23 cellular contexts compared by ENCODE assay signal in genomic region chr1:228050571-228051181, GRCh38. TPM values are rescaled to one million over a fixed set of nuclear protein-coding genes. Genes with fewer than 3 reads are reported as not detected.
"Had no signal": no experiment of that assay in that cellular context is flagged by ENCODE, and none has a peak within 500 bp of the region (broad histone marks: within the 10 kb centered on the region; RNA-seq: fewer than 3 reads in every experiment).

No MANE protein-coding gene starts in this region.

- H3K36me3 Mint-ChIP-seq: activated naive CD8-positive, alpha-beta T cell treated with anti-CD3 and anti-CD28 coated beads, Interleukin-2, amount 10 ng/mL, durations not matched to agents 7 days and 5 days had no signal

- H3K36me3 ChIP-seq: heart left ventricle, left ventricle myocardium inferior, sigmoid colon, tibial artery, vagina had no signal

- H3K4me3 ChIP-seq: heart left ventricle, left ventricle myocardium inferior, sigmoid colon, tibial artery, vagina had no signal

- H3K4me3 Mint-ChIP-seq: activated naive CD8-positive, alpha-beta T cell treated with anti-CD3 and anti-CD28 coated beads, Interleukin-2, amount 10 ng/mL, durations not matched to agents 7 days and 5 days; endodermal cell had no signal

- H3K9me3 ChIP-seq: sigmoid colon, tibial artery, vagina had no signal

- H3K27me3 ChIP-seq: vagina had no signal

- DNase-seq: activated CD4-positive, alpha-beta T cell treated with anti-CD3 and anti-CD28 coated beads, Interleukin-2, amount 50 U/mL, for 4 hours; activated naive CD4-positive, alpha-beta T cell treated with Interleukin-2 at 50 U/mL for 16 hours; activated naive CD8-positive, alpha-beta T cell treated with anti-CD3 and anti-CD28 coated beads, Interleukin-2, amount 10 ng/mL, durations not matched to agents 7 days and 5 days; amniotic stem cell; cerebellar nuclear complex; cortex of kidney; endodermal cell; kidney glomerular epithelial cell; left ventricle myocardium inferior; occipital lobe; retina; sigmoid colon; stimulated activated CD4-positive, alpha-beta T cell treated with anti-CD3 and anti-CD28 coated beads, Interleukin-4, amount 100 ng/mL, for 24 hours; stimulated activated naive CD4-positive, alpha-beta T cell treated with Interleukin-2 at 50 U/mL for 16 hours; T-helper 1 cell; tibial artery had no signal

- H3K27ac ChIP-seq: epithelial cell of prostate, heart left ventricle, left ventricle myocardium inferior, sigmoid colon, tibial artery, vagina had no signal

- H3K4me1 Mint-ChIP-seq: activated naive CD8-positive, alpha-beta T cell treated with anti-CD3 and anti-CD28 coated beads, Interleukin-2, amount 10 ng/mL, durations not matched to agents 7 days and 5 days; endodermal cell had no signal

- ATAC-seq: heart left ventricle had no signal

- H3K4me1 ChIP-seq: heart left ventricle, left ventricle myocardium inferior, sigmoid colon, vagina had no signal

- H3K27ac Mint-ChIP-seq: activated naive CD8-positive, alpha-beta T cell treated with anti-CD3 and anti-CD28 coated beads, Interleukin-2, amount 10 ng/mL, durations not matched to agents 7 days and 5 days; endodermal cell had no signal

RNA-seq across cellular contexts. Expression of gene WNT3A, which starts 43.9 kb away (rescaled TPM):
- total RNA-seq: activated CD8-positive, alpha-beta memory T cell treated with anti-CD3 and anti-CD28 coated beads for 36 hours; activated naive CD8-positive, alpha-beta T cell treated with anti-CD3 and anti-CD28 coated beads, Interleukin-2, amount 10 ng/mL, durations not matched to agents 7 days and 5 days; fibroblast of villous mesenchyme; heart left ventricle; left ventricle myocardium inferior; myocyte; occipital lobe; sigmoid colon; subcutaneous adipose tissue; vagina had no signal
- polyA plus RNA-seq: heart left ventricle had no signal
